Comparison of ENCODE assay signal across 8 cellular contexts in the genomic region with DNA sequence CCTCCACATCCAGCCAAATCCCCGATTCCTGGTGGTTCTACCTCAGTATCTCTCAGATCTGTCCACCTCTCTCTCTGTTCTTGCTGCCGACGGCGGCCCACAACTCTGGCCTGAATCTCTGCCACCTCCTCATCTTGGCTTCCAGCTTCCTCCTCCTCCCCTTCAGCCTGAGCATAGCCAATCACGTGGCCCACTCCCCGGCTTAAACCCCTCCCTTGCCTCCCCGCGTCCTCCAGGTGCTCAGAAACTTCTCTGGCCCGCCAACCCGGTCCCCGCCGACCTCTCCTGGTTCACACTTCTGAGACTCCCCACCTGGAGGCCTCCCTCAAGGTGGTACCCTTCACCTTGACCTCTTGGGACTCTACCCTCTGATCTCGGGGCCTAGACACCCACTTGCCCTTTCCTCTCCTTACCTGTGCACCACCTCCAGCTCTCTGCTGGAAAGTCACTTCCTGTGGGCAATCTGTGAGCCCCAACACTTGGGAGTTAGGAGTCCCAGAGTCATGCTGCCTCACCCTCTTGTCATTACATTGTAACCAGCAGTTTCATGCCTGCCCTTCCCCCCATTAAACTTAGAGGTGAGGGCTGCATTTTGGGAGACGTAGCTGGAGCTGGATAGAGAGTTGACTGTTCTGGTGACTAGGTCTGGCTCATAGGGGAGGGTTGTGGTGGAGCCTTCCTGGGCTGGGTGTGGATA. TPM values are rescaled to one million over a fixed set of nuclear protein-coding genes. Genes with fewer than 3 reads are reported as not detected.
DNase-seq lines count a peak whose midpoint lies in the region; ATAC-seq and TF ChIP-seq lines count a peak whose summit lies in the region.

No MANE protein-coding gene starts in this region.

- H3K27me3 Mint-ChIP-seq in WTC11 (ENCODE audit: low read depth), result no peaks in the 10 kb centered on the region; the same call in 1 of the 2 replicates

- peaks cover 44% of the 10 kb centered on the region for H3K4me1 Mint-ChIP-seq in WTC11

- H3K4me3 ChIP-seq in kidney epithelial cell (ENCODE audit: low read depth, low read length), result peak overlapping the region; percentile 57

- H3K27ac ChIP-seq in caudate nucleus (ENCODE audit: low read depth, low read length), result peak overlapping the region; percentile 61

- ATAC-seq in GM21576 (IDR thresholded peaks at IDR 0.05; ENCODE audit: unreplicated experiment) (peak; percentile 35), WTC11 (peak; percentile 23), GM19324 (IDR thresholded peaks at IDR 0.05; ENCODE audit: low FRiP score, unreplicated experiment) (no peak)

- peak; percentile 87 for DNase-seq in CMK (ENCODE audit: low read depth)
- peak; percentile 46 for DNase-seq in NCI-H1048 (lab: John Stamatoyannopoulos, UW)
- peak; percentile 81 for DNase-seq in WTC11 (ENCODE audit: low spot score)
- DNase-seq in caudate nucleus (lab: John Stamatoyannopoulos, UW), result peak in 19 of 61 donors; percentile 3 to 38 (median 14)
- DNase-seq in kidney epithelial cell (ENCODE audit: low read depth), result peak; percentile 61
- DNase-seq in stimulated activated CD4-positive, alpha-beta T cell treated with anti-CD3 and anti-CD28 coated beads, Interleukin-1b, Interleukin-23, amount 100 ng/mL, for 48 hours, result peak; percentile 85

- H3K36me3 ChIP-seq in kidney epithelial cell (ENCODE audit: control insufficient read depth, insufficient read depth, low read length), result no peaks in the 10 kb centered on the region

- H3K9me3 Mint-ChIP-seq in WTC11, result peaks cover 8% of the 10 kb centered on the region

- POLR2A ChIA-PET in WTC11 (lab: Charles Lee), result interaction anchor here (0.8 to 1.7 kb wide), 5 partner anchors 14 to 49 kb away, joined by 3 to 7 read pairs (median 4); a partner anchor contains a TSS

- peaks cover 25% of the 10 kb centered on the region for H3K36me3 Mint-ChIP-seq in WTC11

- no peaks in the 10 kb centered on the region for H3K27me3 ChIP-seq in kidney epithelial cell (ENCODE audit: control insufficient read depth, insufficient read depth, low read length)

- peak overlapping the region; percentile 97 for H3K27ac Mint-ChIP-seq in WTC11

- CTCF ChIA-PET in WTC11 (lab: Charles Lee), result interaction anchor here (0.8 to 3.4 kb wide), 6 partner anchors 18 to 264 kb away, joined by 3 to 19 read pairs (median 6); a partner anchor contains a TSS

- TF ChIP-seq CTCF in WTC11 (IDR thresholded peaks at IDR 0.05) (no peak), kidney epithelial cell (IDR thresholded peaks at IDR 0.05; ENCODE audit: insufficient read depth, low read length, poor library complexity, severe bottlenecking) (no peak)

- H3K4me3 Mint-ChIP-seq in WTC11, result peak overlapping the region; percentile 96

TF ChIP-seq in WTC11, 78 proteins besides CTCF, POLR2A, EP300 and RAD21:
- TF ChIP-seq, protein P1, sequence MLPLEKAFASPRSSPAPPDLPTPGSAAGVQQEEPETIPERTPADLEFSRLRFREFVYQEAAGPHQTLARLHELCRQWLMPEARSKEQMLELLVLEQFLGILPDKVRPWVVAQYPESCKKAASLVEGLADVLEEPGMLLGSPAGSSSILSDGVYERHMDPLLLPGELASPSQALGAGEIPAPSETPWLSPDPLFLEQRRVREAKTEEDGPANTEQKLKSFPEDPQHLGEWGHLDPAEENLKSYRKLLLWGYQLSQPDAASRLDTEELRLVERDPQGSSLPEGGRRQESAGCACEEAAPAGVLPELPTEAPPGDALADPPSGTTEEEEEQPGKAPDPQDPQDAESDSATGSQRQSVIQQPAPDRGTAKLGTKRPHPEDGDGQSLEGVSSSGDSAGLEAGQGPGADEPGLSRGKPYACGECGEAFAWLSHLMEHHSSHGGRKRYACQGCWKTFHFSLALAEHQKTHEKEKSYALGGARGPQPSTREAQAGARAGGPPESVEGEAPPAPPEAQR (CRISPR knock-in tag; IDR thresholded peaks at IDR 0.05), result no peak
- 0 out of 2 replicates have a peak, but pooled peaks have one; percentile 27 for TF ChIP-seq ZNF263 (CRISPR knock-in tag; IDR thresholded peaks at IDR 0.05; ENCODE audit: low read depth)
- TF ChIP-seq, protein P2, sequence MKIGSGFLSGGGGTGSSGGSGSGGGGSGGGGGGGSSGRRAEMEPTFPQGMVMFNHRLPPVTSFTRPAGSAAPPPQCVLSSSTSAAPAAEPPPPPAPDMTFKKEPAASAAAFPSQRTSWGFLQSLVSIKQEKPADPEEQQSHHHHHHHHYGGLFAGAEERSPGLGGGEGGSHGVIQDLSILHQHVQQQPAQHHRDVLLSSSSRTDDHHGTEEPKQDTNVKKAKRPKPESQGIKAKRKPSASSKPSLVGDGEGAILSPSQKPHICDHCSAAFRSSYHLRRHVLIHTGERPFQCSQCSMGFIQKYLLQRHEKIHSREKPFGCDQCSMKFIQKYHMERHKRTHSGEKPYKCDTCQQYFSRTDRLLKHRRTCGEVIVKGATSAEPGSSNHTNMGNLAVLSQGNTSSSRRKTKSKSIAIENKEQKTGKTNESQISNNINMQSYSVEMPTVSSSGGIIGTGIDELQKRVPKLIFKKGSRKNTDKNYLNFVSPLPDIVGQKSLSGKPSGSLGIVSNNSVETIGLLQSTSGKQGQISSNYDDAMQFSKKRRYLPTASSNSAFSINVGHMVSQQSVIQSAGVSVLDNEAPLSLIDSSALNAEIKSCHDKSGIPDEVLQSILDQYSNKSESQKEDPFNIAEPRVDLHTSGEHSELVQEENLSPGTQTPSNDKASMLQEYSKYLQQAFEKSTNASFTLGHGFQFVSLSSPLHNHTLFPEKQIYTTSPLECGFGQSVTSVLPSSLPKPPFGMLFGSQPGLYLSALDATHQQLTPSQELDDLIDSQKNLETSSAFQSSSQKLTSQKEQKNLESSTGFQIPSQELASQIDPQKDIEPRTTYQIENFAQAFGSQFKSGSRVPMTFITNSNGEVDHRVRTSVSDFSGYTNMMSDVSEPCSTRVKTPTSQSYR (CRISPR knock-in tag; IDR thresholded peaks at IDR 0.05), result no peak
- no peak for TF ChIP-seq ZNF232 (CRISPR knock-in tag; IDR thresholded peaks at IDR 0.05)
- no peak for TF ChIP-seq CREM (CRISPR knock-in tag; IDR thresholded peaks at IDR 0.05)
- TF ChIP-seq ETV6 (CRISPR knock-in tag; IDR thresholded peaks at IDR 0.05), result peak; percentile 23; the same call in 1 of the 2 replicates
- TF ChIP-seq ZNF317 (CRISPR knock-in tag; IDR thresholded peaks at IDR 0.05; ENCODE audit: borderline replicate concordance, low read depth), result no peak
- TF ChIP-seq, protein P3, sequence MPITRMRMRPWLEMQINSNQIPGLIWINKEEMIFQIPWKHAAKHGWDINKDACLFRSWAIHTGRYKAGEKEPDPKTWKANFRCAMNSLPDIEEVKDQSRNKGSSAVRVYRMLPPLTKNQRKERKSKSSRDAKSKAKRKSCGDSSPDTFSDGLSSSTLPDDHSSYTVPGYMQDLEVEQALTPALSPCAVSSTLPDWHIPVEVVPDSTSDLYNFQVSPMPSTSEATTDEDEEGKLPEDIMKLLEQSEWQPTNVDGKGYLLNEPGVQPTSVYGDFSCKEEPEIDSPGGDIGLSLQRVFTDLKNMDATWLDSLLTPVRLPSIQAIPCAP (CRISPR knock-in tag; IDR thresholded peaks at IDR 0.05), result no peak
- TF ChIP-seq FOXK1 (CRISPR knock-in tag; IDR thresholded peaks at IDR 0.05), result no peak
- TF ChIP-seq GABPB1 (CRISPR knock-in tag; IDR thresholded peaks at IDR 0.05), result 0 out of 2 replicates have a peak, but pooled peaks have one; percentile 15
- TF ChIP-seq, protein P4, sequence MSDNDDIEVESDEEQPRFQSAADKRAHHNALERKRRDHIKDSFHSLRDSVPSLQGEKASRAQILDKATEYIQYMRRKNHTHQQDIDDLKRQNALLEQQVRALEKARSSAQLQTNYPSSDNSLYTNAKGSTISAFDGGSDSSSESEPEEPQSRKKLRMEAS (CRISPR knock-in tag; IDR thresholded peaks at IDR 0.05), result peak; percentile 71; the same call in 1 of the 2 replicates
- 0 out of 2 replicates have a peak, but pooled peaks have one; percentile 52 for TF ChIP-seq ZNF416 (CRISPR knock-in tag; IDR thresholded peaks at IDR 0.05)
- TF ChIP-seq, protein P5, sequence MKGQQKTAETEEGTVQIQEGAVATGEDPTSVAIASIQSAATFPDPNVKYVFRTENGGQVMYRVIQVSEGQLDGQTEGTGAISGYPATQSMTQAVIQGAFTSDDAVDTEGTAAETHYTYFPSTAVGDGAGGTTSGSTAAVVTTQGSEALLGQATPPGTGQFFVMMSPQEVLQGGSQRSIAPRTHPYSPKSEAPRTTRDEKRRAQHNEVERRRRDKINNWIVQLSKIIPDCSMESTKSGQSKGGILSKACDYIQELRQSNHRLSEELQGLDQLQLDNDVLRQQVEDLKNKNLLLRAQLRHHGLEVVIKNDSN (CRISPR knock-in tag; IDR thresholded peaks at IDR 0.05), result peak; percentile 90
- TF ChIP-seq, protein P6, sequence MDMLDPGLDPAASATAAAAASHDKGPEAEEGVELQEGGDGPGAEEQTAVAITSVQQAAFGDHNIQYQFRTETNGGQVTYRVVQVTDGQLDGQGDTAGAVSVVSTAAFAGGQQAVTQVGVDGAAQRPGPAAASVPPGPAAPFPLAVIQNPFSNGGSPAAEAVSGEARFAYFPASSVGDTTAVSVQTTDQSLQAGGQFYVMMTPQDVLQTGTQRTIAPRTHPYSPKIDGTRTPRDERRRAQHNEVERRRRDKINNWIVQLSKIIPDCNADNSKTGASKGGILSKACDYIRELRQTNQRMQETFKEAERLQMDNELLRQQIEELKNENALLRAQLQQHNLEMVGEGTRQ (CRISPR knock-in tag; IDR thresholded peaks at IDR 0.05), result peak; percentile 92
- 0 out of 2 replicates have a peak, but pooled peaks have one; percentile 45 for TF ChIP-seq SP1 (CRISPR knock-in tag; conservative IDR thresholded peaks at IDR 0.05)

RNA-seq across cellular contexts. Expression of a gene that starts 4.5 kb away (rescaled TPM):
- 1,083 to 1,129 TPM (median 1,086 TPM) in 3 replicates for total RNA-seq in WTC11 (2021)
- total RNA-seq in kidney epithelial cell, result 404 and 663 TPM in 2 replicates

RNA-seq across cellular contexts. Expression of a gene that starts 17.8 kb away (rescaled TPM):
- 24.1 to 28.9 TPM (median 27.5 TPM) in 3 replicates for total RNA-seq in WTC11 (2021)
- 4.6 and 9.5 TPM in 2 replicates for total RNA-seq in kidney epithelial cell

RNA-seq across cellular contexts. Expression of a gene that starts 27.8 kb away (rescaled TPM):
- 57.5 to 71.1 TPM (median 64.5 TPM) in 3 replicates for total RNA-seq in WTC11 (2021)
- total RNA-seq in kidney epithelial cell, result 56.1 and 72.5 TPM in 2 replicates

RNA-seq across cellular contexts. Expression of a gene that starts 39.5 kb away (rescaled TPM):
- total RNA-seq in WTC11 (2021), result 39.7 to 46.3 TPM (median 45.2 TPM) in 3 replicates
- total RNA-seq in kidney epithelial cell, result 96.3 and 104 TPM in 2 replicates
